In the genomic region with DNA sequence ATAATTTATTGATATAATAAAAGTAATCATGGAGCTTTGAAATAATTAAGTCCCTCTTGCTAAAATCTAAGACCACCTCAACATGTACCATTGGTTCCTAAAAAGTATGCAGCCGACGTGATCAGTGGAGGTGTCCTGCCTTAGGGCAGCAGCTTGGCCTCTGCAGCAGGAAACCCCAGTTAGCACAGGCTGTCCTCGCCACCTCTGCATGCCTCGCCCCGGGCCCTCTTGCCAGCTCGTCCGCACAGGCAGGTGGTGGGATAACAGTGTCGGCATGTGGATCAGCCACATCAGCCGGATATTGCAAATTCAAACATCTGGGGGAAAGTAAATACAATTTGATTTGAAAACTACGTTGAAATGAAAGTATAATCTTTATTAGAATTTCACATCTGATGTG, we compare ENCODE assay signal across 33 cellular contexts.
"Had no signal": no experiment of that assay in that cellular context is flagged by ENCODE, and none has a peak within 500 bp of the region (broad histone marks: within the 10 kb centered on the region; RNA-seq: fewer than 3 reads in every experiment).

No MANE protein-coding gene starts in this region.

- H3K9me3 ChIP-seq: MG63 had no signal

- H3K4me1 Mint-ChIP-seq: brain; central memory CD8-positive, alpha-beta T cell had no signal

- H3K27me3 Mint-ChIP-seq: activated B cell treated with CpG ODN at 0.5 μM for 24 hours; activated naive CD8-positive, alpha-beta T cell; brain; central memory CD8-positive, alpha-beta T cell; T-cell had no signal

- H3K4me3 Mint-ChIP-seq: activated B cell treated with CpG ODN at 0.5 μM for 24 hours; activated CD8-positive, alpha-beta T cell treated with anti-CD3 and anti-CD28 coated beads, Interleukin-2, amount 10 ng/mL, durations not matched to agents 7 days and 5 days; activated naive CD8-positive, alpha-beta T cell; activated T-helper 1 cell treated with anti-CD3 and anti-CD28 coated beads, Interleukin-12 subunit alpha, Interleukin-12 subunit beta, Interleukin-2, Interleukin-4 antibody, amounts not matched to agents 30 ng/mL and 10 ng/mL and 1 ng/mL, durations not matched to agents 14 hours and 24 hours and 36 hours; brain; central memory CD8-positive, alpha-beta T cell; T-cell had no signal

- FAIRE-seq: astrocyte, TTC549 had no signal

- H3K27ac Mint-ChIP-seq: activated B cell treated with CpG ODN at 0.5 μM for 24 hours; activated T-helper 1 cell treated with anti-CD3 and anti-CD28 coated beads, Interleukin-12 subunit alpha, Interleukin-12 subunit beta, Interleukin-2, Interleukin-4 antibody, amounts not matched to agents 30 ng/mL and 10 ng/mL and 1 ng/mL, durations not matched to agents 14 hours and 24 hours and 36 hours; T-cell had no signal

- H3K36me3 ChIP-seq: MG63 had no signal

- H3K27me3 ChIP-seq: MG63 had no signal

- H3K9me3 Mint-ChIP-seq: activated B cell treated with CpG ODN at 0.5 μM for 24 hours; activated T-helper 1 cell treated with anti-CD3 and anti-CD28 coated beads, Interleukin-12 subunit alpha, Interleukin-12 subunit beta, Interleukin-2, Interleukin-4 antibody, amounts not matched to agents 30 ng/mL and 10 ng/mL and 1 ng/mL, durations not matched to agents 14 hours and 24 hours and 36 hours; brain; central memory CD8-positive, alpha-beta T cell; T-cell had no signal

- DNase-seq: activated B cell treated with CpG ODN at 0.5 μM for 24 hours; activated CD4-positive, alpha-beta T cell treated with anti-CD3 and anti-CD28 coated beads for 1 hour; activated CD4-positive, alpha-beta T cell treated with anti-CD3 and anti-CD28 coated beads, Interleukin-2, amount 50 U/mL, for 1 hour; activated CD8-positive, alpha-beta T cell treated with anti-CD3 and anti-CD28 coated beads, Interleukin-2, amount 10 ng/mL, durations not matched to agents 7 days and 5 days; activated effector memory CD4-positive, alpha-beta T cell treated with Interleukin-2 at 50 U/mL for 16 hours; activated naive CD4-positive, alpha-beta T cell; activated T-cell treated with anti-CD3 and anti-CD28 coated beads, Interleukin-2, amount 50 U/mL, for 1 hour; amygdala; MG63; MV-4-11; NCI-H1092 treated with DMSO at 0.1 percent for 48 hours; NCI-H1417 treated with DMSO at 0.1 percent for 48 hours; NCI-H1694; NCI-H2029; NCI-H2107; NCI-H2171 treated with DMSO at 0.1 percent for 48 hours; NCI-H226; NCI-H510A; NCI-H69; NK-92 treated with Interleukin-12 subunit alpha and Interleukin-12 subunit beta, amount 100 ng/mL, for 24 hours; OCI-M1; RPMI8226; T-cell; T1000 had no signal

- H3K4me3 ChIP-seq: MG63, SK-N-MC had no signal

- ATAC-seq: activated CD8-positive, alpha-beta T cell treated with anti-CD3 and anti-CD28 coated beads, Interleukin-2, amount 10 ng/mL, durations not matched to agents 7 days and 5 days; Panc1; Right ventricle myocardium inferior; T-cell had no signal
